11 cellular contexts compared by ENCODE assay signal in genomic region chr1:11690669-11691301, GRCh38. TPM values are rescaled to one million over a fixed set of nuclear protein-coding genes. Genes with fewer than 3 reads are reported as not detected.
DNase-seq lines count a peak whose midpoint lies in the region; ATAC-seq and TF ChIP-seq lines count a peak whose summit lies in the region.
"Had no signal": no experiment of that assay in that cellular context is flagged by ENCODE, and none has a peak within 500 bp of the region (broad histone marks: within the 10 kb centered on the region; RNA-seq: fewer than 3 reads in every experiment).

No MANE protein-coding gene starts in this region.

- H3K79me2 ChIP-seq in GM23338 (replicated peaks; ENCODE audit: insufficient read depth), result peaks cover 92% of the 10 kb centered on the region

- H3K4me1 ChIP-seq in GM23338 (ENCODE audit: insufficient read depth), result peaks cover 48% of the 10 kb centered on the region
- peaks cover 2 to 9% of the 10 kb centered on the region in 2 donors for H3K4me1 ChIP-seq in esophagus (ENCODE audit: control insufficient read depth in 2 of 2, insufficient read depth in 2 of 2, low read length in 1 of 2)
- H3K4me1 ChIP-seq in prostate gland (replicated peaks), result peaks cover 6% of the 10 kb centered on the region

- peaks cover 49% of the 10 kb centered on the region for H3K4me1 Mint-ChIP-seq in GM23338

- H2AFZ ChIP-seq in GM23338, result no peak overlapping the region

- peak overlapping the region; percentile 95 for H3K27ac Mint-ChIP-seq in GM23338

- ATAC-seq in GM23338, result peak; percentile 7

- peak; percentile 76 for DNase-seq in GM23338 (ENCODE audit: low spot score)
- peak; percentile 88 for DNase-seq in NCI-H69 (lab: John Stamatoyannopoulos, UW)
- no peak for DNase-seq in prostate gland (ENCODE audit: low spot score)
- DNase-seq in NOMO-1 treated with dmso at 0.1 percent for 144 hours (lab: John Stamatoyannopoulos, UW; ENCODE audit: unreplicated experiment), result no peak
- no peak for DNase-seq in NCI-H2196 treated with DMSO at 0.1 percent for 48 hours (lab: John Stamatoyannopoulos, UW; ENCODE audit: unreplicated experiment)
- no peak for DNase-seq in putamen (ENCODE audit: low spot score)
- DNase-seq in OCI-M2 (lab: John Stamatoyannopoulos, UW; ENCODE audit: unreplicated experiment), result no peak

- H3K27ac ChIP-seq in GM23338 (ENCODE audit: low read depth) (peak overlapping the region; percentile 98), esophagus (ENCODE audit: low read depth in 2 of 2, low read length in 1 of 2) (no peak overlapping the region), prostate gland (no peak overlapping the region)
- H3K27ac ChIP-seq: HL-60, thyroid gland had no signal

- TF ChIP-seq POLR2A in prostate gland (IDR thresholded peaks at IDR 0.05), result no peak

- H3K4me2 ChIP-seq in GM23338, result peak overlapping the region; percentile 92

- intact Hi-C loops in prostate gland (cut with DNase I), result no loop called here

- peaks cover 24% of the 10 kb centered on the region for H3K27me3 Mint-ChIP-seq in GM23338 (ENCODE audit: insufficient read depth, low read depth, poor library complexity)

- H3K4me3 ChIP-seq in GM23338 (peak overlapping the region; percentile 94), esophagus (ENCODE audit: low read depth in 1 of 2, low read length in 2 of 2) (peak overlapping the region; percentile 10 to 35), prostate gland (peak overlapping the region; percentile 6 to 24)

- H3K9me3 ChIP-seq in esophagus (ENCODE audit: control insufficient read depth in 2 of 2, insufficient read depth in 1 of 2, low read depth in 1 of 2, low read length in 1 of 2) (no peaks in the 10 kb centered on the region), prostate gland (no peaks in the 10 kb centered on the region)
- H3K9me3 ChIP-seq: thyroid gland had no signal

- peaks cover 7% of the 10 kb centered on the region for H4K20me1 ChIP-seq in GM23338 (replicated peaks; ENCODE audit: insufficient read depth)

- TF ChIP-seq CTCF in GM23338 (conservative IDR thresholded peaks at IDR 0.05; ENCODE audit: low read depth in 2 of 2), result peak in 1 of 2 experiments; percentile 18; a peak in 1 of 4 replicates
- TF ChIP-seq CTCF in prostate gland (IDR thresholded peaks at IDR 0.05), result no peak

- peaks cover 28% of the 10 kb centered on the region for H3K36me3 Mint-ChIP-seq in GM23338 (ENCODE audit: low read depth)

- WGBS in esophagus, 2 donors, result 1 to 2% methylated on average over 48 to 54 of the region's 54 CpGs
- 2% methylated on average over 52 of the region's 54 CpGs for WGBS in prostate gland

- no peaks in the 10 kb centered on the region for H3K27me3 ChIP-seq in GM23338 (ENCODE audit: insufficient read depth)
- H3K27me3 ChIP-seq in esophagus (ENCODE audit: control insufficient read depth in 1 of 2, insufficient read depth in 2 of 2, low read length in 2 of 2), result peaks cover 0 to 16% of the 10 kb centered on the region in 2 donors
- H3K27me3 ChIP-seq in prostate gland (replicated peaks; ENCODE audit: insufficient read depth), result no peaks in the 10 kb centered on the region

- peak overlapping the region; percentile 91 for H3K4me3 Mint-ChIP-seq in GM23338

- H3K36me3 ChIP-seq in GM23338 (ENCODE audit: insufficient read depth), result no peaks in the 10 kb centered on the region
- H3K36me3 ChIP-seq in esophagus (ENCODE audit: control insufficient read depth in 2 of 2, insufficient read depth in 2 of 2, low read length in 1 of 2), result no peaks in the 10 kb centered on the region
- no peaks in the 10 kb centered on the region for H3K36me3 ChIP-seq in prostate gland
- H3K36me3 ChIP-seq: thyroid gland had no signal

- peaks cover 29% of the 10 kb centered on the region for H3F3A ChIP-seq in GM23338 (replicated peaks; ENCODE audit: low read depth)

- peaks cover 3% of the 10 kb centered on the region; the same call in 2 of the 3 replicates for H3K9me3 Mint-ChIP-seq in GM23338

- H3K9me2 ChIP-seq in GM23338 (ENCODE audit: insufficient read depth), result no peaks in the 10 kb centered on the region

TF ChIP-seq in GM23338, 12 proteins besides CTCF, POLR2A, EP300 and RAD21:
- TF ChIP-seq POLR2AphosphoS5 (IDR thresholded peaks at IDR 0.05; ENCODE audit: low read depth), result peak; percentile 5; the same call in 1 of the 2 replicates
- TF ChIP-seq CREB1 (CRISPR knock-in tag; IDR thresholded peaks at IDR 0.05; ENCODE audit: low read depth), result peak; percentile 35; the same call in 1 of the 2 replicates
- TF ChIP-seq, protein P1, sequence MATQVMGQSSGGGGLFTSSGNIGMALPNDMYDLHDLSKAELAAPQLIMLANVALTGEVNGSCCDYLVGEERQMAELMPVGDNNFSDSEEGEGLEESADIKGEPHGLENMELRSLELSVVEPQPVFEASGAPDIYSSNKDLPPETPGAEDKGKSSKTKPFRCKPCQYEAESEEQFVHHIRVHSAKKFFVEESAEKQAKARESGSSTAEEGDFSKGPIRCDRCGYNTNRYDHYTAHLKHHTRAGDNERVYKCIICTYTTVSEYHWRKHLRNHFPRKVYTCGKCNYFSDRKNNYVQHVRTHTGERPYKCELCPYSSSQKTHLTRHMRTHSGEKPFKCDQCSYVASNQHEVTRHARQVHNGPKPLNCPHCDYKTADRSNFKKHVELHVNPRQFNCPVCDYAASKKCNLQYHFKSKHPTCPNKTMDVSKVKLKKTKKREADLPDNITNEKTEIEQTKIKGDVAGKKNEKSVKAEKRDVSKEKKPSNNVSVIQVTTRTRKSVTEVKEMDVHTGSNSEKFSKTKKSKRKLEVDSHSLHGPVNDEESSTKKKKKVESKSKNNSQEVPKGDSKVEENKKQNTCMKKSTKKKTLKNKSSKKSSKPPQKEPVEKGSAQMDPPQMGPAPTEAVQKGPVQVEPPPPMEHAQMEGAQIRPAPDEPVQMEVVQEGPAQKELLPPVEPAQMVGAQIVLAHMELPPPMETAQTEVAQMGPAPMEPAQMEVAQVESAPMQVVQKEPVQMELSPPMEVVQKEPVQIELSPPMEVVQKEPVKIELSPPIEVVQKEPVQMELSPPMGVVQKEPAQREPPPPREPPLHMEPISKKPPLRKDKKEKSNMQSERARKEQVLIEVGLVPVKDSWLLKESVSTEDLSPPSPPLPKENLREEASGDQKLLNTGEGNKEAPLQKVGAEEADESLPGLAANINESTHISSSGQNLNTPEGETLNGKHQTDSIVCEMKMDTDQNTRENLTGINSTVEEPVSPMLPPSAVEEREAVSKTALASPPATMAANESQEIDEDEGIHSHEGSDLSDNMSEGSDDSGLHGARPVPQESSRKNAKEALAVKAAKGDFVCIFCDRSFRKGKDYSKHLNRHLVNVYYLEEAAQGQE (IDR thresholded peaks at IDR 0.05; ENCODE audit: unreplicated experiment), result no peak

RNA-seq across cellular contexts. Expression of gene DRAXIN, which starts 0.7 kb away (rescaled TPM):
- 22.6 and 23.0 TPM in 2 replicates for total RNA-seq in GM23338 (2014; rRNA removed; shearing (Covaris generic))
- 7.4 and 7.6 TPM in 2 replicates for polyA plus RNA-seq in GM23338 (2016; fragmentation: Nextera tagmentation; extraction: Ambion mirVana)
- under 1 TPM; 0.01 to 0.02 TPM for polyA plus RNA-seq in esophagus
- under 1 TPM; 0.05 to 0.51 TPM for total RNA-seq in prostate gland
- total RNA-seq: omental fat pad, thyroid gland had no signal

RNA-seq across cellular contexts. Expression of gene MAD2L2, which starts 9.8 kb away (rescaled TPM):
- 474 and 552 TPM in 2 replicates for total RNA-seq in GM23338 (2014; rRNA removed; shearing (Covaris generic))
- 478 and 498 TPM in 2 replicates for polyA plus RNA-seq in GM23338 (2016; fragmentation: Nextera tagmentation; extraction: Ambion mirVana)
- 10 to 100 TPM in 1 of 2 donors, 1 to 10 TPM in 1; 8.1 to 18.5 TPM for polyA plus RNA-seq in esophagus
- 10 to 100 TPM; 37.3 to 67.8 TPM for total RNA-seq in prostate gland

RNA-seq across cellular contexts. Expression of gene FBXO6, which starts 26.8 kb away (rescaled TPM):
- 0.58 and 0.90 TPM in 2 replicates for total RNA-seq in GM23338 (2014; rRNA removed; shearing (Covaris generic))
- polyA plus RNA-seq in GM23338 (2016; fragmentation: Nextera tagmentation; extraction: Ambion mirVana) (0.40 and 0.89 TPM in 2 replicates), esophagus (10 to 100 TPM in 1 of 2 donors, 1 to 10 TPM in 1; 6.1 to 10.3 TPM)
- 10 to 100 TPM; 12.5 to 17.7 TPM for total RNA-seq in prostate gland

RNA-seq across cellular contexts. Expression of gene FBXO44, which starts 36.1 kb away (rescaled TPM):
- total RNA-seq in GM23338 (2014; rRNA removed; shearing (Covaris generic)), result 28.9 and 30.8 TPM in 2 replicates
- polyA plus RNA-seq in GM23338 (2016; fragmentation: Nextera tagmentation; extraction: Ambion mirVana) (22.0 and 22.3 TPM in 2 replicates), esophagus (10 to 100 TPM in 1 of 2 donors, 1 to 10 TPM in 1; 9.0 to 16.2 TPM)
- total RNA-seq in prostate gland, result 10 to 100 TPM; 29.5 to 51.2 TPM

RNA-seq across cellular contexts. Expression of gene FBXO2, which starts 36.6 kb away (rescaled TPM):
- 44.4 and 45.4 TPM in 2 replicates for total RNA-seq in GM23338 (2014; rRNA removed; shearing (Covaris generic))
- polyA plus RNA-seq in GM23338 (2016; fragmentation: Nextera tagmentation; extraction: Ambion mirVana) (84.6 and 86.7 TPM in 2 replicates), esophagus (1 to 10 TPM; 7.6 to 8.5 TPM)
- 10 to 100 TPM; 14.1 to 16.9 TPM for total RNA-seq in prostate gland

Comparison
In these comparisons a context has a peak if more than half of its experiments do, and no peak if none do; other contexts are left out.
1. DNase-seq: peak in GM23338 (single experiment) and NCI-H69 (single experiment); none in prostate gland (single experiment), NOMO-1 treated with dmso at 0.1 percent for 144 hours (single experiment), NCI-H2196 treated with DMSO at 0.1 percent for 48 hours (single experiment), putamen (single experiment) and OCI-M2 (single experiment).
2. H3K4me3 ChIP-seq: peak in every context shown above with its lines; median percentile 94 in GM23338; 22 in esophagus; 15 in prostate gland.
3. RNA of gene DRAXIN, which starts 0.7 kb away (total RNA-seq): 22.6 to 23.0 TPM in GM23338; 0.05 to 0.51 TPM in prostate gland; every median in the first group is over 10 times any median in the second.